17 cellular contexts compared by ENCODE assay signal in the genomic region with DNA sequence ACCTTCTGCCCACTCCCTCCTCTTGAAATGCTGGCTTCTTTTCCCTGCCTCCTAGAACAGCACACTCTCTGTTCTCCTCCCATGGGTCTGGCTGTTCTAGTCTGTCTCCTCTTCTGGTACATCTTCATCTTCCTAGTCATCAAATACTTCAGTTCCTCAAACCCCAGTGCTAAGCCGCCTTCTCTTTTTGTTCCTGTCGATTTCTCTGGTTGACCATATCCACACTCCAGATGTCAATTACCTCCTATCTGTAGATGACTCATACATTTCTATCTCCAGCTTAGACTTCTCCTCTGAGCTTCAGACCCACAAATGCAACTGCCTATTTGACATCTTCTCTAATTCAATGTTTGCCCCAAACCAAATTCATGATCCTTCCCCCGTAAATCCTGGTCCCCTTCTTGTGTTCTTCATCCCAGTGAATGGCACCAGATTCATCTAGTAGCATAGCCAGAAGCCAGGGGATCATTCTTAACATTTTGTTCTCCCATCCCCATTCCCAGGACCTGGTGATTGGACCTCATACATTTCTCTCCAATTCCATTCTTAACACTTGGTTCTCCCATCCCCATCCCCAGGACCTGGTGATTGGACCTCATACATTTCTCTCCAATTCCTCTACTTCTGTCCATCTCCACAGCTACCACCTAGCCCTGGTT. TPM values are rescaled to one million over a fixed set of nuclear protein-coding genes. Genes with fewer than 3 reads are reported as not detected.
DNase-seq lines count a peak whose midpoint lies in the region; ATAC-seq, FAIRE-seq and TF ChIP-seq lines count a peak whose summit lies in the region.
"Had no signal": no experiment of that assay in that cellular context is flagged by ENCODE, and none has a peak within 500 bp of the region (broad histone marks: within the 10 kb centered on the region; RNA-seq: fewer than 3 reads in every experiment).

No MANE protein-coding gene starts in this region.

- FAIRE-seq in astrocyte (lab: Jason Lieb, UNC): no peak
- FAIRE-seq: A549, H1 had no signal

- no peak for TF ChIP-seq CTCF in astrocyte (IDR thresholded peaks at IDR 0.05; ENCODE audit: insufficient read depth, low read depth, low read length)

- no peak overlapping the region for H3K4me2 ChIP-seq in astrocyte (ENCODE audit: low read length)
- H3K4me2 ChIP-seq: A549 had no signal

- peak overlapping the region; percentile 13 for H3K27ac Mint-ChIP-seq in activated T-cell treated with anti-CD3 and anti-CD28 coated beads, Interleukin-2, amount 50 U/mL, for 24 hours
- peak overlapping the region; percentile 23 for H3K27ac Mint-ChIP-seq in astrocyte (ENCODE audit: unreplicated experiment)
- peak overlapping the region; percentile 36 for H3K27ac Mint-ChIP-seq in stimulated activated memory B cell treated with anti-CD40 and anti-IgM and Interleukin-4, amounts not matched to agents 10 μg/mL and 1 μg/mL and 100 μg/mL, for 72 hours
- H3K27ac Mint-ChIP-seq: progenitor cell of endocrine pancreas; T-helper 1 cell treated with Interleukin-12 subunit alpha and Interleukin-12 subunit beta and Interleukin-4 antibody, amounts not matched to agents 30 μg/mL and 1 μg/mL, for 36 hours; type B pancreatic cell had no signal

- no peak for DNase-seq in activated T-cell treated with anti-CD3 and anti-CD28 coated beads, Interleukin-2, amount 50 U/mL, for 24 hours
- no peak for DNase-seq in activated T-cell treated with anti-CD3 and anti-CD28 coated beads, Interleukin-2, amount 50 U/mL, for 1 hour
- peak; percentile 35 to 90 for DNase-seq in NOMO-1 (lab: John Stamatoyannopoulos, UW; ENCODE audit: unreplicated experiment in 2 of 2)
- DNase-seq in astrocyte (ENCODE audit: low read depth): peak; percentile 20
- DNase-seq in SKM-1 treated with dmso at 0.1 percent for 144 hours (lab: John Stamatoyannopoulos, UW; ENCODE audit: unreplicated experiment): no peak
- no peak for DNase-seq in mucosa of gallbladder (ENCODE audit: low spot score)
- DNase-seq: mesenchymal stem cell; NCI-H1048; NCI-H345; stimulated activated CD4-positive, alpha-beta T cell treated with anti-CD3 and anti-CD28 coated beads, Interleukin-15, amount 100 ng/mL, for 24 hours had no signal

- H3K27me3 ChIP-seq in astrocyte (ENCODE audit: insufficient read depth, low read length): no peaks in the 10 kb centered on the region

- peaks cover 42% of the 10 kb centered on the region for H4K20me1 ChIP-seq in astrocyte (ENCODE audit: insufficient read depth, low read length)

- no peak overlapping the region for H3K4me3 ChIP-seq in astrocyte (ENCODE audit: insufficient read depth, low read depth, low read length)
- H3K4me3 ChIP-seq: A549 had no signal

- no peak for ATAC-seq in stimulated activated memory B cell treated with anti-CD40 and anti-IgM and Interleukin-4, amounts not matched to agents 10 μg/mL and 1 μg/mL and 100 μg/mL, for 72 hours
- ATAC-seq in GM19328 (IDR thresholded peaks at IDR 0.05; ENCODE audit: unreplicated experiment): no peak
- ATAC-seq: A549 had no signal

- no peaks in the 10 kb centered on the region for H3K4me1 ChIP-seq in astrocyte (ENCODE audit: insufficient read depth, low read length)

- peaks cover 4% of the 10 kb centered on the region for H3K9me3 Mint-ChIP-seq in activated T-cell treated with anti-CD3 and anti-CD28 coated beads, Interleukin-2, amount 50 U/mL, for 24 hours
- peaks cover 2% of the 10 kb centered on the region for H3K9me3 Mint-ChIP-seq in astrocyte (ENCODE audit: unreplicated experiment)
- peaks cover 5% of the 10 kb centered on the region for H3K9me3 Mint-ChIP-seq in stimulated activated memory B cell treated with anti-CD40 and anti-IgM and Interleukin-4, amounts not matched to agents 10 μg/mL and 1 μg/mL and 100 μg/mL, for 72 hours

- peaks cover 45% of the 10 kb centered on the region for H3K36me3 Mint-ChIP-seq in activated T-cell treated with anti-CD3 and anti-CD28 coated beads, Interleukin-2, amount 50 U/mL, for 24 hours (ENCODE audit: low read depth)
- peaks cover 6% of the 10 kb centered on the region for H3K36me3 Mint-ChIP-seq in astrocyte (ENCODE audit: low read depth, unreplicated experiment)
- peaks cover 60% of the 10 kb centered on the region for H3K36me3 Mint-ChIP-seq in stimulated activated memory B cell treated with anti-CD40 and anti-IgM and Interleukin-4, amounts not matched to agents 10 μg/mL and 1 μg/mL and 100 μg/mL, for 72 hours

- no peak overlapping the region for H3K27ac ChIP-seq in astrocyte (ENCODE audit: low read depth, low read length)
- H3K27ac ChIP-seq: A549 had no signal

- no peaks in the 10 kb centered on the region for H3K36me3 ChIP-seq in astrocyte (ENCODE audit: insufficient read depth, low read length)

- H3K4me1 Mint-ChIP-seq in activated T-cell treated with anti-CD3 and anti-CD28 coated beads, Interleukin-2, amount 50 U/mL, for 24 hours (ENCODE audit: low read depth): peaks cover 41% of the 10 kb centered on the region
- H3K4me1 Mint-ChIP-seq in astrocyte (ENCODE audit: low read depth, unreplicated experiment): peaks cover 11% of the 10 kb centered on the region
- H3K4me1 Mint-ChIP-seq in stimulated activated memory B cell treated with anti-CD40 and anti-IgM and Interleukin-4, amounts not matched to agents 10 μg/mL and 1 μg/mL and 100 μg/mL, for 72 hours: peaks cover 48% of the 10 kb centered on the region

- H2AFZ ChIP-seq in astrocyte (ENCODE audit: low read depth, low read length): no peak overlapping the region

- H3K27me3 Mint-ChIP-seq in activated T-cell treated with anti-CD3 and anti-CD28 coated beads, Interleukin-2, amount 50 U/mL, for 24 hours: no peaks in the 10 kb centered on the region
- H3K27me3 Mint-ChIP-seq in astrocyte (ENCODE audit: low read depth, unreplicated experiment): no peaks in the 10 kb centered on the region
- H3K27me3 Mint-ChIP-seq in stimulated activated memory B cell treated with anti-CD40 and anti-IgM and Interleukin-4, amounts not matched to agents 10 μg/mL and 1 μg/mL and 100 μg/mL, for 72 hours: no peaks in the 10 kb centered on the region
- H3K27me3 Mint-ChIP-seq: progenitor cell of endocrine pancreas, type B pancreatic cell had no signal

- H3K4me3 Mint-ChIP-seq in activated T-cell treated with anti-CD3 and anti-CD28 coated beads, Interleukin-2, amount 50 U/mL, for 24 hours: no peak overlapping the region
- H3K4me3 Mint-ChIP-seq in astrocyte (ENCODE audit: unreplicated experiment): no peak overlapping the region
- H3K4me3 Mint-ChIP-seq in stimulated activated memory B cell treated with anti-CD40 and anti-IgM and Interleukin-4, amounts not matched to agents 10 μg/mL and 1 μg/mL and 100 μg/mL, for 72 hours: no peak overlapping the region
- H3K4me3 Mint-ChIP-seq: T-helper 1 cell treated with Interleukin-12 subunit alpha and Interleukin-12 subunit beta and Interleukin-4 antibody, amounts not matched to agents 30 μg/mL and 1 μg/mL, for 36 hours; type B pancreatic cell had no signal

- no peaks in the 10 kb centered on the region for H3K9me3 ChIP-seq in astrocyte (ENCODE audit: insufficient read depth, low read depth, low read length)

- H3K9ac ChIP-seq in astrocyte (ENCODE audit: low read length): no peak overlapping the region

- H3K79me2 ChIP-seq in astrocyte (ENCODE audit: insufficient read depth, low read length): peaks cover 55% of the 10 kb centered on the region

RNA-seq across cellular contexts. Expression of a gene that starts 35.9 kb away (rescaled TPM):
- 22.9 and 30.8 TPM in 2 replicates for total RNA-seq in astrocyte
- 34.6 TPM for total RNA-seq in mucosa of gallbladder

Comparison
In these comparisons a context has a peak if more than half of its experiments do, and no peak if none do; other contexts are left out.
1. DNase-seq: peak in NOMO-1 (2 of 2) and astrocyte (single experiment); none in activated T-cell treated with anti-CD3 and anti-CD28 coated beads, Interleukin-2, amount 50 U/mL, for 24 hours (single experiment), activated T-cell treated with anti-CD3 and anti-CD28 coated beads, Interleukin-2, amount 50 U/mL, for 1 hour (single experiment), SKM-1 treated with dmso at 0.1 percent for 144 hours (single experiment) and mucosa of gallbladder (single experiment).
2. Peak in every context shown above with its lines, with median percentiles within 50 percentile points of each other: H3K27ac Mint-ChIP-seq.